ENCODE assay signal across 27 cellular contexts in genomic region chr1:69921501-69921900, GRCh38.
DNase-seq lines count a peak whose midpoint lies in the region; ATAC-seq, FAIRE-seq and TF ChIP-seq lines count a peak whose summit lies in the region.
"Had no signal": no experiment of that assay in that cellular context is flagged by ENCODE, and none has a peak within 500 bp of the region (broad histone marks: within the 10 kb centered on the region; RNA-seq: fewer than 3 reads in every experiment).

No MANE protein-coding gene starts in this region.

- CTCF ChIA-PET in K562 (lab: Yijun Ruan, JAX; ENCODE audit: low intra/inter-chr PET ratio): no interaction called here
- CTCF ChIA-PET in activated CD8-positive, alpha-beta memory T cell treated with anti-CD3 and anti-CD28 coated beads, Interleukin-2, amount 10 ng/mL, durations not matched to agents 7 days and 5 days (lab: Charles Lee): no interaction called here

- H3K27me3 Mint-ChIP-seq in activated CD8-positive, alpha-beta memory T cell treated with anti-CD3 and anti-CD28 coated beads, Interleukin-2, amount 10 ng/mL, durations not matched to agents 7 days and 5 days: no peaks in the 10 kb centered on the region
- H3K27me3 Mint-ChIP-seq in activated naive CD8-positive, alpha-beta T cell treated with anti-CD3 and anti-CD28 coated beads, Interleukin-2, amount 50 U/mL, for 24 hours: no peaks in the 10 kb centered on the region
- H3K27me3 Mint-ChIP-seq: CD4-positive, alpha-beta memory T cell; CD4-positive, CD25-positive, alpha-beta regulatory T cell; CD8-positive, alpha-beta memory T cell had no signal

- H3K27ac Mint-ChIP-seq in activated CD8-positive, alpha-beta memory T cell treated with anti-CD3 and anti-CD28 coated beads, Interleukin-2, amount 10 ng/mL, durations not matched to agents 7 days and 5 days: no peak overlapping the region
- H3K27ac Mint-ChIP-seq in activated naive CD8-positive, alpha-beta T cell treated with anti-CD3 and anti-CD28 coated beads, Interleukin-2, amount 50 U/mL, for 24 hours: no peak overlapping the region
- H3K27ac Mint-ChIP-seq: CD14-positive monocyte; CD4-positive, alpha-beta memory T cell; CD4-positive, CD25-positive, alpha-beta regulatory T cell; CD8-positive, alpha-beta memory T cell had no signal

- TF ChIP-seq RAD21 in K562 (CRISPR knock-in tag; conservative IDR thresholded peaks at IDR 0.05 in 1 of 2, IDR thresholded peaks at IDR 0.05 in 1 of 2): no peak

- H3K4me2 ChIP-seq in K562 (ENCODE audit: insufficient read depth, low read length): no peak overlapping the region
- H3K4me2 ChIP-seq: BLaER1 had no signal

- H3K4me3 ChIP-seq in K562 (no peak overlapping the region), fibroblast of the aortic adventitia (ENCODE audit: low read depth, low read length) (no peak overlapping the region)
- H3K4me3 ChIP-seq: BLaER1 had no signal

- peaks cover 3% of the 10 kb centered on the region for H3K9me3 Mint-ChIP-seq in activated CD8-positive, alpha-beta memory T cell treated with anti-CD3 and anti-CD28 coated beads, Interleukin-2, amount 10 ng/mL, durations not matched to agents 7 days and 5 days (ENCODE audit: low read depth)
- peaks cover 17% of the 10 kb centered on the region for H3K9me3 Mint-ChIP-seq in activated naive CD8-positive, alpha-beta T cell treated with anti-CD3 and anti-CD28 coated beads, Interleukin-2, amount 50 U/mL, for 24 hours

- no peak for TF ChIP-seq EP300 in K562 (IDR thresholded peaks at IDR 0.05; ENCODE audit: low read length)

- H3K79me2 ChIP-seq in K562 (ENCODE audit: control insufficient read depth, insufficient read depth, low read length): no peaks in the 10 kb centered on the region

- no peak for TF ChIP-seq POLR2A in K562 (conservative IDR thresholded peaks at IDR 0.05)

- H3K4me1 ChIP-seq in K562 (replicated peaks in 1 of 2; ENCODE audit: control insufficient read depth in 2 of 2, insufficient read depth in 2 of 2, low read length in 2 of 2): peaks cover 0 to 7% of the 10 kb centered on the region in 2 experiments; a peak in 2 of 5 replicates
- H3K4me1 ChIP-seq: BE2C, BLaER1 had no signal

- intact Hi-C loops in K562 (cut with micrococcal nuclease): no loop called here

- no peaks in the 10 kb centered on the region for H3K27me3 ChIP-seq in K562 (ENCODE audit: control insufficient read depth in 2 of 2, insufficient read depth in 2 of 2, low read length in 2 of 2)
- H3K27me3 ChIP-seq: BE2C, BLaER1 had no signal

- no peaks in the 10 kb centered on the region for H3K9me3 ChIP-seq in K562 (replicated peaks; ENCODE audit: control insufficient read depth, insufficient read depth, low read depth, low read length)
- H3K9me3 ChIP-seq: BE2C had no signal

- no peaks in the 10 kb centered on the region for H3K36me3 Mint-ChIP-seq in activated CD8-positive, alpha-beta memory T cell treated with anti-CD3 and anti-CD28 coated beads, Interleukin-2, amount 10 ng/mL, durations not matched to agents 7 days and 5 days
- no peaks in the 10 kb centered on the region for H3K36me3 Mint-ChIP-seq in activated naive CD8-positive, alpha-beta T cell treated with anti-CD3 and anti-CD28 coated beads, Interleukin-2, amount 50 U/mL, for 24 hours (ENCODE audit: low read depth)
- H3K36me3 Mint-ChIP-seq: CD14-positive monocyte; CD4-positive, alpha-beta memory T cell; CD4-positive, CD25-positive, alpha-beta regulatory T cell; CD8-positive, alpha-beta memory T cell had no signal

- H3K4me3 Mint-ChIP-seq in activated CD8-positive, alpha-beta memory T cell treated with anti-CD3 and anti-CD28 coated beads, Interleukin-2, amount 10 ng/mL, durations not matched to agents 7 days and 5 days: no peak overlapping the region
- H3K4me3 Mint-ChIP-seq in activated naive CD8-positive, alpha-beta T cell treated with anti-CD3 and anti-CD28 coated beads, Interleukin-2, amount 50 U/mL, for 24 hours: no peak overlapping the region
- H3K4me3 Mint-ChIP-seq: CD14-positive monocyte; CD4-positive, alpha-beta memory T cell; CD4-positive, CD25-positive, alpha-beta regulatory T cell; CD8-positive, alpha-beta memory T cell had no signal

- no peak for TF ChIP-seq CTCF in K562 (IDR thresholded peaks at IDR 0.05 in 2 of 3, conservative IDR thresholded peaks at IDR 0.05 in 1 of 3; ENCODE audit: insufficient read depth in 2 of 3, low read depth in 1 of 3, low read length in 3 of 3)
- no peak for TF ChIP-seq CTCF in fibroblast of the aortic adventitia (IDR thresholded peaks at IDR 0.05; ENCODE audit: insufficient read depth, low read length)

- no peaks in the 10 kb centered on the region for H3K4me1 Mint-ChIP-seq in activated CD8-positive, alpha-beta memory T cell treated with anti-CD3 and anti-CD28 coated beads, Interleukin-2, amount 10 ng/mL, durations not matched to agents 7 days and 5 days
- H3K4me1 Mint-ChIP-seq in activated naive CD8-positive, alpha-beta T cell treated with anti-CD3 and anti-CD28 coated beads, Interleukin-2, amount 50 U/mL, for 24 hours: no peaks in the 10 kb centered on the region
- H3K4me1 Mint-ChIP-seq: CD14-positive monocyte; CD4-positive, alpha-beta memory T cell; CD4-positive, CD25-positive, alpha-beta regulatory T cell; CD8-positive, alpha-beta memory T cell had no signal

- peak; percentile 89 for DNase-seq in NCI-H226
- DNase-seq in amniotic epithelial cell (ENCODE audit: low read depth): peak; percentile 63
- DNase-seq in K562 (ENCODE audit: extremely low read depth in 1 of 4, low spot score in 3 of 4): no peak
- peak; percentile 9 for DNase-seq in fibroblast of the aortic adventitia (ENCODE audit: low read depth)
- no peak for DNase-seq in RCC 7860 (ENCODE audit: low spot score)
- DNase-seq in activated CD8-positive, alpha-beta memory T cell treated with anti-CD3 and anti-CD28 coated beads, Interleukin-2, amount 10 ng/mL, durations not matched to agents 7 days and 5 days: no peak
- no peak for DNase-seq in activated naive CD8-positive, alpha-beta T cell treated with anti-CD3 and anti-CD28 coated beads, Interleukin-2, amount 50 U/mL, for 24 hours
- DNase-seq in activated CD8-positive, alpha-beta memory T cell treated with anti-CD3 and anti-CD28 coated beads, Interleukin-2, amount 50 U/mL, for 4 hours: no peak
- DNase-seq: 8988T; ACHN; BE2C; C1 segment of cervical spinal cord; CD4-positive, alpha-beta memory T cell; CD4-positive, CD25-positive, alpha-beta regulatory T cell; CD8-positive, alpha-beta memory T cell; COR-L47; DMS 273 treated with DMSO at 0.1 percent for 48 hours; DMS153; DMS53; DMS79 treated with DMSO at 0.1 percent for 48 hours; GF-D8 had no signal

- H4K20me1 ChIP-seq in K562 (replicated peaks; ENCODE audit: control insufficient read depth, insufficient read depth, low read length): no peaks in the 10 kb centered on the region
- H4K20me1 ChIP-seq: BLaER1 had no signal

- H3K9ac ChIP-seq in K562 (ENCODE audit: insufficient read depth in 1 of 2, low read depth in 2 of 2, low read length in 2 of 2): no peak overlapping the region
- H3K9ac ChIP-seq: BLaER1 had no signal

- no peak overlapping the region for H3K27ac ChIP-seq in K562 (ENCODE audit: extremely low read depth, low read depth, low read length)
- H3K27ac ChIP-seq: BLaER1 had no signal

- H3K36me3 ChIP-seq in K562 (ENCODE audit: control insufficient read depth, insufficient read depth, low read length): no peaks in the 10 kb centered on the region
- H3K36me3 ChIP-seq: BE2C, BLaER1 had no signal

- POLR2A ChIA-PET in K562 (lab: Yijun Ruan, JAX): no interaction called here

- no peaks in the 10 kb centered on the region for H3K9me1 ChIP-seq in K562 (ENCODE audit: control insufficient read depth, insufficient read depth, low read length)

- no peak for ATAC-seq in K562
- ATAC-seq in activated CD8-positive, alpha-beta memory T cell treated with anti-CD3 and anti-CD28 coated beads, Interleukin-2, amount 10 ng/mL, durations not matched to agents 7 days and 5 days: no peak
- ATAC-seq in activated naive CD8-positive, alpha-beta T cell treated with anti-CD3 and anti-CD28 coated beads, Interleukin-2, amount 50 U/mL, for 24 hours: no peak

- BruUV-seq in K562 (replicated peaks; lab: Mats Ljungman, UMichigan): no TSS peak

- FAIRE-seq in K562 (lab: Jason Lieb, UNC): no peak
- FAIRE-seq in RCC 7860 (lab: Jason Lieb, UNC): no peak
- FAIRE-seq: A204.1, G401.6, GM12891, GM19239 had no signal

- in situ Hi-C loops in K562 (cut with MboI): no loop called here

- H2AFZ ChIP-seq in K562 (ENCODE audit: low read depth, low read length): no peak overlapping the region

TF ChIP-seq in K562, 482 proteins besides CTCF, POLR2A, EP300 and RAD21:
- TF ChIP-seq PBX2 (CRISPR knock-in tag; IDR thresholded peaks at IDR 0.05; ENCODE audit: low read depth) (no peak), PBX2 (tag; conservative IDR thresholded peaks at IDR 0.05; ENCODE audit: low read depth) (peak; percentile 39; the same call in 1 of the 2 replicates), ZNF3 (CRISPR knock-in tag; IDR thresholded peaks at IDR 0.05) (no peak), MEIS2 (IDR thresholded peaks at IDR 0.05; ENCODE audit: partially characterized antibody) (peak; percentile 29)

Comparison
In these comparisons a context has a peak if more than half of its experiments do, and no peak if none do; other contexts are left out.
1. DNase-seq: peak in NCI-H226 (single experiment), amniotic epithelial cell (single experiment) and fibroblast of the aortic adventitia (single experiment); none in K562 (0 of 4), RCC 7860 (single experiment), activated CD8-positive, alpha-beta memory T cell treated with anti-CD3 and anti-CD28 coated beads, Interleukin-2, amount 10 ng/mL, durations not matched to agents 7 days and 5 days (single experiment), activated naive CD8-positive, alpha-beta T cell treated with anti-CD3 and anti-CD28 coated beads, Interleukin-2, amount 50 U/mL, for 24 hours (single experiment) and activated CD8-positive, alpha-beta memory T cell treated with anti-CD3 and anti-CD28 coated beads, Interleukin-2, amount 50 U/mL, for 4 hours (single experiment).